ENCODE assay signal across 7 cellular contexts in genomic region chr2:158031371-158031770, GRCh38.
"Had no signal": no experiment of that assay in that cellular context is flagged by ENCODE, and none has a peak within 500 bp of the region (broad histone marks: within the 10 kb centered on the region; RNA-seq: fewer than 3 reads in every experiment).

No MANE protein-coding gene starts in this region.

- H3K4me3 Mint-ChIP-seq: GM23338, H9 had no signal

- DNase-seq: H9, HCEC 1CT, IMR-90 had no signal

- FAIRE-seq: H1, H54, HTR-8/SVneo had no signal

- H3K4me1 Mint-ChIP-seq: GM23338 had no signal

- H3K27ac Mint-ChIP-seq: GM23338, H9 had no signal
